16 cellular contexts compared by ENCODE assay signal in the genomic region with DNA sequence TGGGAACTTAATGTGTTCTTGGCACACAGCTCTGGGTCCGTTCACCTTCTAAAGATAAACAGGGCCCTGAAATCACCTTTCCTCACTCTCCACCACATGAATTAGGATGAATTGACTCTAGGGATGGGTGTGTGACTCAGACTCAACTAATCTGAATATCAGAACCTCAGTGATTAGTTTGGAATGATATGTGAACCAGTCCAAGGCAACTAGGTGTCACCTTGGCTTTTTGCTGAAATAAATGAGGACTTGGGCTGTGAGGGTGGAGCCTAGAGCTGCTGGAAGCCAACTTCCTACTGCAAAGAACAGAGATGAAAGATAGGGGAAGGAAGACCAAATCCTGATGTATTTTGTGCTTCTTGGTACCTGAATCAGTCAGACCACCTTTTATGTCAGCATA. TPM values are rescaled to one million over a fixed set of nuclear protein-coding genes. Genes with fewer than 3 reads are reported as not detected.
A peak's percentile ranks its signal among the peaks of the same experiment; 100 is the strongest.
DNase-seq lines count a peak whose midpoint lies in the region; ATAC-seq, FAIRE-seq and TF ChIP-seq lines count a peak whose summit lies in the region.
"Had no signal": no experiment of that assay in that cellular context is flagged by ENCODE, and none has a peak within 500 bp of the region (broad histone marks: within the 10 kb centered on the region; RNA-seq: fewer than 3 reads in every experiment).

No MANE protein-coding gene starts in this region.

- FAIRE-seq in HTR-8/SVneo (lab: Jason Lieb, UNC) (peak; percentile 46), K562 (lab: Jason Lieb, UNC) (peak; percentile 37)

- peaks cover 10% of the 10 kb centered on the region for H3K36me3 Mint-ChIP-seq in T-helper 1 cell treated with Interleukin-12 subunit alpha and Interleukin-12 subunit beta and Interleukin-4 antibody, amounts not matched to agents 30 μg/mL and 1 μg/mL, for 36 hours (ENCODE audit: low read depth)
- peaks cover 10% of the 10 kb centered on the region for H3K36me3 Mint-ChIP-seq in nephron (ENCODE audit: low read depth)
- H3K36me3 Mint-ChIP-seq: WTC11 had no signal

- peak overlapping the region; percentile 38 for H3K4me3 Mint-ChIP-seq in T-helper 1 cell treated with Interleukin-12 subunit alpha and Interleukin-12 subunit beta and Interleukin-4 antibody, amounts not matched to agents 30 μg/mL and 1 μg/mL, for 36 hours
- peak overlapping the region; percentile 63 to 82 (median 80) for H3K4me3 Mint-ChIP-seq in nephron

- peaks cover 26% of the 10 kb centered on the region for H3K4me1 Mint-ChIP-seq in T-helper 1 cell treated with Interleukin-12 subunit alpha and Interleukin-12 subunit beta and Interleukin-4 antibody, amounts not matched to agents 30 μg/mL and 1 μg/mL, for 36 hours (ENCODE audit: low read depth)
- peaks cover 18% of the 10 kb centered on the region for H3K4me1 Mint-ChIP-seq in nephron

- no peak overlapping the region for H3K4me3 ChIP-seq in K562

- TF ChIP-seq CTCF in K562 (IDR thresholded peaks at IDR 0.05 in 2 of 3, conservative IDR thresholded peaks at IDR 0.05 in 1 of 3; ENCODE audit: insufficient read depth in 2 of 3, low read depth in 1 of 3, low read length in 3 of 3), result no peak
- TF ChIP-seq CTCF in nephron (IDR thresholded peaks at IDR 0.05; ENCODE audit: unreplicated experiment in 3 of 3), result no peak

- no peak overlapping the region for H3K9ac ChIP-seq in K562 (ENCODE audit: insufficient read depth in 1 of 2, low read depth in 2 of 2, low read length in 2 of 2)
- H3K9ac ChIP-seq: SK-N-SH had no signal

- peaks cover 6 to 19% of the 10 kb centered on the region in 2 experiments; a peak in 4 of 5 replicates for H3K4me1 ChIP-seq in K562 (replicated peaks in 1 of 2; ENCODE audit: control insufficient read depth in 2 of 2, insufficient read depth in 2 of 2, low read length in 2 of 2)

- 22% methylated on average over 1 of the region's 1 CpG for WGBS in K562 (ENCODE audit: insufficient coverage, low coverage, missing lambda C conversion rate)

- no peak for TF ChIP-seq RAD21 in K562 (CRISPR knock-in tag; conservative IDR thresholded peaks at IDR 0.05 in 1 of 2, IDR thresholded peaks at IDR 0.05 in 1 of 2)

- H3K9me1 ChIP-seq in K562 (ENCODE audit: control insufficient read depth, insufficient read depth, low read length), result no peaks in the 10 kb centered on the region

- no peak for TF ChIP-seq POLR2A in K562 (conservative IDR thresholded peaks at IDR 0.05)

- no peaks in the 10 kb centered on the region for H4K20me1 ChIP-seq in K562 (replicated peaks; ENCODE audit: control insufficient read depth, insufficient read depth, low read length)

- H3K27ac ChIP-seq in K562 (ENCODE audit: extremely low read depth, low read depth, low read length), result no peak overlapping the region

- no peak for TF ChIP-seq EP300 in K562 (IDR thresholded peaks at IDR 0.05; ENCODE audit: low read length)

- intact Hi-C loops in K562 (cut with micrococcal nuclease), result no loop called here

- H2AFZ ChIP-seq in K562 (ENCODE audit: low read depth, low read length), result no peak overlapping the region

- no peaks in the 10 kb centered on the region for H3K9me3 ChIP-seq in K562 (replicated peaks; ENCODE audit: control insufficient read depth, insufficient read depth, low read depth, low read length)
- H3K9me3 ChIP-seq: SK-N-SH had no signal

- no peak overlapping the region for H3K27ac Mint-ChIP-seq in T-helper 1 cell treated with Interleukin-12 subunit alpha and Interleukin-12 subunit beta and Interleukin-4 antibody, amounts not matched to agents 30 μg/mL and 1 μg/mL, for 36 hours
- peak overlapping the region in 1 of 3 experiments; percentile 41 for H3K27ac Mint-ChIP-seq in nephron
- H3K27ac Mint-ChIP-seq: WTC11 had no signal

- no peaks in the 10 kb centered on the region for H3K36me3 ChIP-seq in K562 (ENCODE audit: control insufficient read depth, insufficient read depth, low read length)

- no TSS peak for BruUV-seq in K562 (replicated peaks; lab: Mats Ljungman, UMichigan)

- POLR2A ChIA-PET in K562 (lab: Yijun Ruan, JAX), result interaction anchor here (0.6 to 1.0 kb wide), 3 partner anchors 12 to 675 kb away, joined by 3 to 4 read pairs (median 3); no protein-coding TSS in a partner anchor

- in situ Hi-C loops in K562 (cut with MboI), result no loop called here

- no peaks in the 10 kb centered on the region for H3K79me2 ChIP-seq in K562 (ENCODE audit: control insufficient read depth, insufficient read depth, low read length)

- no peak overlapping the region for H3K4me2 ChIP-seq in K562 (ENCODE audit: insufficient read depth, low read length)

- ATAC-seq in K562 (no peak), GM19035 (IDR thresholded peaks at IDR 0.05; ENCODE audit: unreplicated experiment) (no peak)
- ATAC-seq: WTC11 had no signal

- H3K9me3 Mint-ChIP-seq in T-helper 1 cell treated with Interleukin-12 subunit alpha and Interleukin-12 subunit beta and Interleukin-4 antibody, amounts not matched to agents 30 μg/mL and 1 μg/mL, for 36 hours, result no peaks in the 10 kb centered on the region
- no peaks in the 10 kb centered on the region for H3K9me3 Mint-ChIP-seq in nephron
- H3K9me3 Mint-ChIP-seq: WTC11 had no signal

- DNase-seq in T-helper 1 cell (no peak), HTR-8/SVneo (ENCODE audit: insufficient read length, low spot score) (no peak), K562 (ENCODE audit: extremely low read depth in 1 of 4, low spot score in 3 of 4) (no peak), NCI-H748 (lab: John Stamatoyannopoulos, UW; ENCODE audit: unreplicated experiment) (no peak), mesenteric fat pad (ENCODE audit: low spot score) (no peak)
- DNase-seq: 8988T; dermis blood vessel endothelial cell; GDM1; NCI-H1092 treated with DMSO at 0.1 percent for 48 hours; SK-N-SH; stimulated activated CD4-positive, alpha-beta T cell treated with anti-CD3 and anti-CD28 coated beads, Interleukin-4, amount 100 ng/mL, for 4 hours; trophoblast cell had no signal

- H3K27me3 ChIP-seq in K562 (ENCODE audit: control insufficient read depth in 2 of 2, insufficient read depth in 2 of 2, low read length in 2 of 2), result no peaks in the 10 kb centered on the region

- CTCF ChIA-PET in K562 (lab: Yijun Ruan, JAX; ENCODE audit: low intra/inter-chr PET ratio), result no interaction called here

- peaks cover 16% of the 10 kb centered on the region for H3K27me3 Mint-ChIP-seq in T-helper 1 cell treated with Interleukin-12 subunit alpha and Interleukin-12 subunit beta and Interleukin-4 antibody, amounts not matched to agents 30 μg/mL and 1 μg/mL, for 36 hours (ENCODE audit: low read depth)
- peaks cover 3% of the 10 kb centered on the region for H3K27me3 Mint-ChIP-seq in nephron (ENCODE audit: low read depth)

RNA-seq across cellular contexts. Expression of gene SMOX, which starts 1.3 kb away (rescaled TPM):
- 0.84 and 6.1 TPM in 2 replicates for total RNA-seq in K562 (2011; cell fraction: chromatin; rRNA removed; ENCODE audit: low replicate concordance)
- total RNA-seq in K562 (2011; cell fraction: nucleolus; rRNA removed), result 3.0 and 3.2 TPM in 2 replicates
- 2.4 and 3.3 TPM in 2 replicates for total RNA-seq in K562 (2011; cell fraction: nucleoplasm; rRNA removed)
- total RNA-seq in K562 (2014; rRNA removed) (6.7 and 8.2 TPM in 2 replicates), K562 (2014; rRNA removed; fragmentation: Illumina TruSeq; extraction: Trizol) (1.3 and 1.6 TPM in 2 replicates), K562 (2015; rRNA removed; fragmentation: Illumina TruSeq; extraction: Trizol) (3.7 and 4.3 TPM in 2 replicates), K562 (2021) (5.7 and 8.4 TPM in 2 replicates), mesenteric fat pad (6.4 TPM)
- polyA plus RNA-seq in K562 (2011; rRNA removed) (1.9 and 2.2 TPM in 2 replicates), K562 (2014; fragmentation: Illumina TruSeq; extraction: Trizol) (4.3 and 8.0 TPM in 2 replicates), K562 (2014; fragmentation: Nextera tagmentation; extraction: Ambion mirVana) (1 to 10 TPM in 1 of 2 experiments, under 1 TPM in 1; 0.76 to 1.5 TPM), K562 (2014; rRNA removed) (5.7 and 8.3 TPM in 2 replicates)
- 5.0 and 7.4 TPM in 2 replicates for polyA plus RNA-seq in K562 (2011; cell fraction: cytosol; rRNA removed)
- polyA plus RNA-seq in K562 (2011; cell fraction: nucleus; rRNA removed), result 3.9 and 11.2 TPM in 2 replicates
- 8.5 and 13.7 TPM in 2 replicates for polyA plus RNA-seq in K562 (2012)
- polyA minus RNA-seq in K562 (2011; rRNA and poly(A)+ RNA removed), result 0.81 and 1.4 TPM in 2 replicates
- 1.1 and 1.6 TPM in 2 replicates for polyA minus RNA-seq in K562 (2011; cell fraction: cytosol; rRNA and poly(A)+ RNA removed)
- 1.1 and 1.2 TPM in 2 replicates for polyA minus RNA-seq in K562 (2011; cell fraction: nucleus; rRNA and poly(A)+ RNA removed)
